1 cellular context compared by ENCODE assay signal in the genomic region with DNA sequence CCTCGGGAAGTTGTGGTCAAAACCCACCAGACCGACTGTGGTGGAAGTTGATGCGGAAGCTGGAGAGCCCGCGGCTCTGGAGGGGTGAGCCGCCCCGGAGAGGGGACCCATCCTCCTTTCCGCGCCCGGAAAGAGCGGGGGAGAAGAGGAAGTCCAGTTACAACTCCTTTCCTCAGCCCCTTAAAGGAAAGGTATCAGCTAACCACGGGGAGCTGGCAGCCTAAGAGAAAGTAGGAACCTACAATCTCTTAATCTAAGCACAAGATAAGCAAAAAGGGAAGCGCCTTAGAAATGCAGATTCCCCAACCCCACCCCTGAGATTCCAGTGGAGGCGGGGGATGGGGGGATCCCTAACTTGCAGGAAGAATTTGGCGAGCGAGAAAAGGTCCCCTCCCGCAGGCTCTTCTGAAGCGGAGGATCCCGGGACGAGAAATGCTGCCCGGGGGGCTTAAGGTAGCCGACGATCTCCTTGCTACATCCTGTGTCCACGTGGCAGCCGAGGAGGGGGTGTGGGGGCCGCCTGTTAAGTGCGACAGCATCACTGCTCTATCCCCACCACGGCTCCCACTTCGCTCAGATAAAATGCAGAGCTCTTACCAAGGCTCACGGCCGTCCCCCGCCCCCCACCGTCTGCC.
TF ChIP-seq lines count a peak whose summit lies in the region.

No MANE protein-coding gene starts in this region.

TF ChIP-seq in HEK293, 187 proteins besides CTCF, POLR2A, EP300 and RAD21 (continued from another document):
- TF ChIP-seq, protein P1, sequence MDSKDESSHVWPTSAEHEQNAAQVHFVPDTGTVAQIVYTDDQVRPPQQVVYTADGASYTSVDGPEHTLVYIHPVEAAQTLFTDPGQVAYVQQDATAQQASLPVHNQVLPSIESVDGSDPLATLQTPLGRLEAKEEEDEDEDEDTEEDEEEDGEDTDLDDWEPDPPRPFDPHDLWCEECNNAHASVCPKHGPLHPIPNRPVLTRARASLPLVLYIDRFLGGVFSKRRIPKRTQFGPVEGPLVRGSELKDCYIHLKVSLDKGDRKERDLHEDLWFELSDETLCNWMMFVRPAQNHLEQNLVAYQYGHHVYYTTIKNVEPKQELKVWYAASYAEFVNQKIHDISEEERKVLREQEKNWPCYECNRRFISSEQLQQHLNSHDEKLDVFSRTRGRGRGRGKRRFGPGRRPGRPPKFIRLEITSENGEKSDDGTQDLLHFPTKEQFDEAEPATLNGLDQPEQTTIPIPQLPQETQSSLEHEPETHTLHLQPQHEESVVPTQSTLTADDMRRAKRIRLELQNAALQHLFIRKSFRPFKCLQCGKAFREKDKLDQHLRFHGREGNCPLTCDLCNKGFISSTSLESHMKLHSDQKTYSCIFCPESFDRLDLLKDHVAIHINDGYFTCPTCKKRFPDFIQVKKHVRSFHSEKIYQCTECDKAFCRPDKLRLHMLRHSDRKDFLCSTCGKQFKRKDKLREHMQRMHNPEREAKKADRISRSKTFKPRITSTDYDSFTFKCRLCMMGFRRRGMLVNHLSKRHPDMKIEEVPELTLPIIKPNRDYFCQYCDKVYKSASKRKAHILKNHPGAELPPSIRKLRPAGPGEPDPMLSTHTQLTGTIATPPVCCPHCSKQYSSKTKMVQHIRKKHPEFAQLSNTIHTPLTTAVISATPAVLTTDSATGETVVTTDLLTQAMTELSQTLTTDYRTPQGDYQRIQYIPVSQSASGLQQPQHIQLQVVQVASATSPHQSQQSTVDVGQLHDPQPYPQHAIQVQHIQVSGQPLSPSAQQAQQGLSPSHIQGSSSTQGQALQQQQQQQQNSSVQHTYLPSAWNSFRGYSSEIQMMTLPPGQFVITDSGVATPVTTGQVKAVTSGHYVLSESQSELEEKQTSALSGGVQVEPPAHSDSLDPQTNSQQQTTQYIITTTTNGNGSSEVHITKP (tag by site-specific recombination; IDR thresholded peaks at IDR 0.05): peak; percentile 71; the same call in 1 of the 2 replicates
- TF ChIP-seq ZSCAN5A (tag by site-specific recombination; IDR thresholded peaks at IDR 0.05) (no peak), ZNF521 (tag by site-specific recombination; IDR thresholded peaks at IDR 0.05) (no peak), ZNF398 (tag by site-specific recombination; IDR thresholded peaks at IDR 0.05) (peak; percentile 51), ZNF510 (tag by site-specific recombination; IDR thresholded peaks at IDR 0.05; ENCODE audit: insufficient replicate concordance) (no peak), PRDM6 (tag by site-specific recombination; IDR thresholded peaks at IDR 0.05) (no peak), REPIN1 (tag by site-specific recombination; IDR thresholded peaks at IDR 0.05; ENCODE audit: low read depth) (no peak), ZNF548 (tag by site-specific recombination; IDR thresholded peaks at IDR 0.05) (no peak), ZBTB48 (tag by site-specific recombination; IDR thresholded peaks at IDR 0.05) (peak; percentile 53), ZNF837 (tag by site-specific recombination; IDR thresholded peaks at IDR 0.05) (no peak), BCL11A (tag by site-specific recombination; IDR thresholded peaks at IDR 0.05; ENCODE audit: low read depth) (0 out of 2 replicates have a peak, but pooled peaks have one; percentile 38), GLI2 (tag by site-specific recombination; IDR thresholded peaks at IDR 0.05; ENCODE audit: borderline replicate concordance, low read depth) (no peak), ZNF354C (tag by site-specific recombination; IDR thresholded peaks at IDR 0.05; ENCODE audit: borderline replicate concordance, low read depth) (no peak), ZNF48 (tag by site-specific recombination; IDR thresholded peaks at IDR 0.05) (no peak), ZNF654 (tag by site-specific recombination; IDR thresholded peaks at IDR 0.05; ENCODE audit: low read depth) (no peak), ZNF449 (tag by site-specific recombination; IDR thresholded peaks at IDR 0.05) (no peak)
- TF ChIP-seq, protein P2, sequence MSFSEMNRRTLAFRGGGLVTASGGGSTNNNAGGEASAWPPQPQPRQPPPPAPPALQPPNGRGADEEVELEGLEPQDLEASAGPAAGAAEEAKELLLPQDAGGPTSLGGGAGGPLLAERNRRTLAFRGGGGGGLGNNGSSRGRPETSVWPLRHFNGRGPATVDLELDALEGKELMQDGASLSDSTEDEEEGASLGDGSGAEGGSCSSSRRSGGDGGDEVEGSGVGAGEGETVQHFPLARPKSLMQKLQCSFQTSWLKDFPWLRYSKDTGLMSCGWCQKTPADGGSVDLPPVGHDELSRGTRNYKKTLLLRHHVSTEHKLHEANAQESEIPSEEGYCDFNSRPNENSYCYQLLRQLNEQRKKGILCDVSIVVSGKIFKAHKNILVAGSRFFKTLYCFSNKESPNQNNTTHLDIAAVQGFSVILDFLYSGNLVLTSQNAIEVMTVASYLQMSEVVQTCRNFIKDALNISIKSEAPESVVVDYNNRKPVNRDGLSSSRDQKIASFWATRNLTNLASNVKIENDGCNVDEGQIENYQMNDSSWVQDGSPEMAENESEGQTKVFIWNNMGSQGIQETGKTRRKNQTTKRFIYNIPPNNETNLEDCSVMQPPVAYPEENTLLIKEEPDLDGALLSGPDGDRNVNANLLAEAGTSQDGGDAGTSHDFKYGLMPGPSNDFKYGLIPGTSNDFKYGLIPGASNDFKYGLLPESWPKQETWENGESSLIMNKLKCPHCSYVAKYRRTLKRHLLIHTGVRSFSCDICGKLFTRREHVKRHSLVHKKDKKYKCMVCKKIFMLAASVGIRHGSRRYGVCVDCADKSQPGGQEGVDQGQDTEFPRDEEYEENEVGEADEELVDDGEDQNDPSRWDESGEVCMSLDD (tag by site-specific recombination; IDR thresholded peaks at IDR 0.05): no peak
